Comparison of ENCODE assay signal across 15 cellular contexts in genomic region chr2:23561088-23561487, GRCh38.
DNase-seq lines count a peak whose midpoint lies in the region; ATAC-seq and TF ChIP-seq lines count a peak whose summit lies in the region.
"Had no signal": no experiment of that assay in that cellular context is flagged by ENCODE, and none has a peak within 500 bp of the region (broad histone marks: within the 10 kb centered on the region; RNA-seq: fewer than 3 reads in every experiment).

No MANE protein-coding gene starts in this region.

- H3K27me3 ChIP-seq in trophoblast cell (ENCODE audit: insufficient read depth, low read length) (no peaks in the 10 kb centered on the region), smooth muscle cell (ENCODE audit: low read depth) (no peaks in the 10 kb centered on the region)
- H3K27me3 ChIP-seq: adrenal gland, upper lobe of right lung had no signal

- H3K36me3 ChIP-seq in trophoblast cell (ENCODE audit: control insufficient read depth in 1 of 2, insufficient read depth in 2 of 2, low read length in 2 of 2) (peaks cover 0 to 3% of the 10 kb centered on the region in 2 experiments), smooth muscle cell (ENCODE audit: low read depth) (no peaks in the 10 kb centered on the region)
- H3K36me3 ChIP-seq: upper lobe of right lung had no signal

- ATAC-seq in left cardiac atrium: peak; percentile 16 to 24
- ATAC-seq: upper lobe of right lung had no signal

- H3K4ac ChIP-seq in trophoblast cell (ENCODE audit: low read depth, low read length): no peak overlapping the region

- peaks cover 19% of the 10 kb centered on the region for H4K20me1 ChIP-seq in smooth muscle cell (ENCODE audit: low read depth)

- peaks cover 18% of the 10 kb centered on the region for H3K79me1 ChIP-seq in trophoblast cell (ENCODE audit: low read length)

- no peak overlapping the region for H2BK120ac ChIP-seq in trophoblast cell (ENCODE audit: insufficient read depth, low read length, poor library complexity)

- peak; percentile 44 for DNase-seq in AG10803 (ENCODE audit: low read depth)
- DNase-seq in astrocyte of the cerebellum (ENCODE audit: low read depth): peak; percentile 16
- DNase-seq in left cardiac atrium: peak; percentile 54
- no peak for DNase-seq in trophoblast cell
- no peak for DNase-seq in HT-29 (ENCODE audit: low spot score)
- DNase-seq in cerebellar nuclear complex (lab: John Stamatoyannopoulos, UW): no peak
- DNase-seq in smooth muscle cell (lab: John Stamatoyannopoulos, UW; ENCODE audit: unreplicated experiment): no peak
- no peak for DNase-seq in HK-2 (ENCODE audit: unreplicated experiment)
- DNase-seq: activated naive CD4-positive, alpha-beta T cell treated with Interleukin-2 at 50 U/mL for 16 hours; activated T-cell treated with anti-CD3 and anti-CD28 coated beads, Interleukin-2, amount 50 U/mL, for 24 hours; MV-4-11; T-helper 1 cell; upper lobe of right lung had no signal

- intact Hi-C loops in left cardiac atrium (cut with DNase I): no loop called here

- H3K9me3 ChIP-seq in trophoblast cell (ENCODE audit: insufficient read depth, low read depth, low read length) (no peaks in the 10 kb centered on the region), smooth muscle cell (replicated peaks; ENCODE audit: low read depth) (no peaks in the 10 kb centered on the region)
- H3K9me3 ChIP-seq: adrenal gland, upper lobe of right lung had no signal

- no peak overlapping the region for H3K18ac ChIP-seq in trophoblast cell (ENCODE audit: low read length)

- H2AK5ac ChIP-seq in trophoblast cell (ENCODE audit: low read length): peak overlapping the region; percentile 30

- H2BK12ac ChIP-seq in trophoblast cell (ENCODE audit: low read length): no peak overlapping the region

- H3K4me2 ChIP-seq in trophoblast cell (ENCODE audit: low read length) (no peak overlapping the region), smooth muscle cell (no peak overlapping the region)
- H3K4me2 ChIP-seq: KMS-11 had no signal

- H4K8ac ChIP-seq in trophoblast cell (ENCODE audit: low read depth, low read length): no peak overlapping the region

- no peak overlapping the region for H3K14ac ChIP-seq in trophoblast cell (ENCODE audit: low read length)

- no peak overlapping the region for H3K9ac ChIP-seq in trophoblast cell (ENCODE audit: low read length)
- H3K9ac ChIP-seq in smooth muscle cell (ENCODE audit: low read depth): no peak overlapping the region
- H3K9ac ChIP-seq: KMS-11 had no signal

- H3K4me3 ChIP-seq in AG10803 (ENCODE audit: low read length) (no peak overlapping the region), astrocyte of the cerebellum (ENCODE audit: low read depth, low read length) (no peak overlapping the region), trophoblast cell (ENCODE audit: low read depth, low read length) (no peak overlapping the region), smooth muscle cell (no peak overlapping the region)
- H3K4me3 ChIP-seq: adrenal gland, upper lobe of right lung had no signal

- H3K4me1 ChIP-seq in trophoblast cell (ENCODE audit: control insufficient read depth in 1 of 2, insufficient read depth in 2 of 2, low read length in 2 of 2) (peaks cover 16 to 29% of the 10 kb centered on the region in 2 experiments), smooth muscle cell (ENCODE audit: low read depth) (no peaks in the 10 kb centered on the region)

- H2BK5ac ChIP-seq in trophoblast cell (ENCODE audit: low read depth, low read length, poor library complexity): no peak overlapping the region

- no peak overlapping the region for H4K91ac ChIP-seq in trophoblast cell (ENCODE audit: low read depth, low read length)

- H3K79me2 ChIP-seq in trophoblast cell (ENCODE audit: control insufficient read depth, insufficient read depth, low read length, poor library complexity) (no peaks in the 10 kb centered on the region), smooth muscle cell (ENCODE audit: low read depth) (no peaks in the 10 kb centered on the region)

- no peak overlapping the region for H3K23ac ChIP-seq in trophoblast cell (ENCODE audit: low read length)

- no peak for TF ChIP-seq CTCF in AG10803 (conservative IDR thresholded peaks at IDR 0.05; ENCODE audit: low read length)
- TF ChIP-seq CTCF in astrocyte of the cerebellum (IDR thresholded peaks at IDR 0.05; ENCODE audit: low read depth, low read length, missing control alignments): no peak
- TF ChIP-seq CTCF in smooth muscle cell (IDR thresholded peaks at IDR 0.05; ENCODE audit: borderline replicate concordance, insufficient read depth, poor library complexity, severe bottlenecking): no peak

- H2AFZ ChIP-seq in trophoblast cell (ENCODE audit: insufficient read depth, low read length, poor library complexity): no peak overlapping the region
- no peak overlapping the region for H2AFZ ChIP-seq in smooth muscle cell (ENCODE audit: low read depth)

- H3F3A ChIP-seq in smooth muscle cell (ENCODE audit: low read depth): no peaks in the 10 kb centered on the region

- in situ Hi-C loops in astrocyte of the cerebellum (cut with HindIII; ENCODE audit: low sequenced_read_pairs): no loop called here

- H4K12ac ChIP-seq in trophoblast cell (ENCODE audit: low read depth, low read length): no peak overlapping the region

- H3K27ac ChIP-seq in trophoblast cell (ENCODE audit: low read depth, low read length) (no peak overlapping the region), smooth muscle cell (ENCODE audit: low read depth) (no peak overlapping the region)
- H3K27ac ChIP-seq: KMS-11, upper lobe of right lung had no signal

- no CpG with 5 or more reads among the region's 7 CpGs for WGBS in trophoblast cell (ENCODE audit: extremely low coverage, insufficient coverage, insufficient read length)
- WGBS in smooth muscle cell (ENCODE audit: low lambda C conversion rate): 95% methylated on average over 7 of the region's 7 CpGs

Comparison
In these comparisons a context has a peak if more than half of its experiments do, and no peak if none do; other contexts are left out.
1. DNase-seq: peak in AG10803 (single experiment), astrocyte of the cerebellum (single experiment) and left cardiac atrium (single experiment); none in trophoblast cell (0 of 2), HT-29 (single experiment), cerebellar nuclear complex (0 of 2), smooth muscle cell (single experiment) and HK-2 (single experiment).